In genomic region chr2:109455731-109456691, GRCh38 we compare ENCODE assay signal across 1 cellular context.
TF ChIP-seq lines count a peak whose summit lies in the region.

No MANE protein-coding gene starts in this region.

TF ChIP-seq in GM23338, 12 proteins besides CTCF, POLR2A, EP300 and RAD21 (continued from another document):
- TF ChIP-seq REST (IDR thresholded peaks at IDR 0.05; ENCODE audit: unreplicated experiment) (no peak), NANOG (IDR thresholded peaks at IDR 0.05; ENCODE audit: borderline replicate concordance) (no peak), POLR2AphosphoS5 (IDR thresholded peaks at IDR 0.05; ENCODE audit: low read depth) (no peak), EZH2 (IDR thresholded peaks at IDR 0.05; ENCODE audit: low read depth, unreplicated experiment) (no peak), ZNF331 (CRISPR knock-in tag; IDR thresholded peaks at IDR 0.05; ENCODE audit: low read depth) (no peak)
